In the genomic region with DNA sequence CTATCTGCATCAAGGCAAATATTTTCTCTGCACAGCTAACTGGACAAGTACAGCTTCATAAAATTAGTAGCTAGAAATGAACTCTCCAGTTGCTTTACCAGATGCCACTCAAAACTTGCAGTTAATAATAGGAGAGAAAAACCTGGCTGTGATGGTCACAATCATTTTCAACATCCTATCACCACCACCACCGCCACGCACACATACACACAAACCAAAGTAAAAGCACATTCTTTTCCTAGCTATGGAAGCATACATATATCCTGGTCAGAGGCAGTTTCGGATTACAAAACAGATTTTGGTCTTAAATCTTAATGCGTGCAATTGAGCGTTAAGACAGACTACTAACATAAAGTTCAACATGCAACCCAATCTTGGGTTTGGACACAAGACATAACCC, we compare ENCODE assay signal across 8 cellular contexts. TPM values are rescaled to one million over a fixed set of nuclear protein-coding genes. Genes with fewer than 3 reads are reported as not detected.
DNase-seq lines count a peak whose midpoint lies in the region; ATAC-seq, FAIRE-seq and TF ChIP-seq lines count a peak whose summit lies in the region.

No MANE protein-coding gene starts in this region.

- CTCF ChIA-PET in A549 (lab: Yijun Ruan, JAX) = no interaction called here

- H3K36me3 Mint-ChIP-seq in mesothelial cell of epicardium = peaks cover 17% of the 10 kb centered on the region

- TF ChIP-seq RAD21 in A549 (conservative IDR thresholded peaks at IDR 0.05 in 1 of 2, IDR thresholded peaks at IDR 0.05 in 1 of 2) = no peak

- H3K4me3 Mint-ChIP-seq in mesothelial cell of epicardium = peak overlapping the region; percentile 97

- peaks cover 25% of the 10 kb centered on the region for H3K4me1 Mint-ChIP-seq in mesothelial cell of epicardium

- ATAC-seq in A549 (no peak), GM21576 (IDR thresholded peaks at IDR 0.05; ENCODE audit: unreplicated experiment) (no peak)

- peak overlapping the region; percentile 98 for H3K4me3 ChIP-seq in A549
- peak overlapping the region; percentile 98 for H3K4me3 ChIP-seq in HUES48 (ENCODE audit: low read depth, low read length)
- peak overlapping the region; percentile 96 to 99 (median 98) for H3K4me3 ChIP-seq in breast epithelium

- H3K27me3 Mint-ChIP-seq in mesothelial cell of epicardium (ENCODE audit: low read depth) = peaks cover 2% of the 10 kb centered on the region

- WGBS in A549 (ENCODE audit: missing lambda C conversion rate) = 64% methylated on average over 5 of the region's 5 CpGs

- peak overlapping the region; percentile 96 for H3K4me2 ChIP-seq in A549

- H3K9me3 Mint-ChIP-seq in mesothelial cell of epicardium = peaks cover 8% of the 10 kb centered on the region

- H3K27ac Mint-ChIP-seq in mesothelial cell of epicardium = peak overlapping the region; percentile 98

- FAIRE-seq in A549 (lab: Jason Lieb, UNC) = no peak

- no peaks in the 10 kb centered on the region for H3K9me3 ChIP-seq in A549
- no peaks in the 10 kb centered on the region for H3K9me3 ChIP-seq in HUES48 (ENCODE audit: control insufficient read depth, insufficient read depth, low read length)
- no peaks in the 10 kb centered on the region for H3K9me3 ChIP-seq in breast epithelium

- no peak for TF ChIP-seq POLR2A in A549 (IDR thresholded peaks at IDR 0.05; ENCODE audit: low read length)
- no peak for TF ChIP-seq POLR2A in breast epithelium (IDR thresholded peaks at IDR 0.05)

- H3K36me3 ChIP-seq in HUES48 (ENCODE audit: control insufficient read depth, insufficient read depth, low read length) (no peaks in the 10 kb centered on the region), breast epithelium (no peaks in the 10 kb centered on the region)

- intact Hi-C loops in breast epithelium (cut with DNase I; ENCODE audit: low total_unique reads) = no loop called here
- intact Hi-C loops in head of caudate nucleus (cut with DNase I) = loop anchor here (10.0 kb wide), 1 partner anchor 79 kb away; no protein-coding TSS in a partner anchor

- TF ChIP-seq CTCF in A549 (IDR thresholded peaks at IDR 0.05) (no peak), breast epithelium (IDR thresholded peaks at IDR 0.05) (no peak), mesothelial cell of epicardium (IDR thresholded peaks at IDR 0.05; ENCODE audit: unreplicated experiment) (no peak)

- H3K4me1 ChIP-seq in A549 (peaks cover 19% of the 10 kb centered on the region), HUES48 (ENCODE audit: control insufficient read depth, insufficient read depth, low read length) (0 out of 2 replicates have a peak, but pooled peaks cover 4% of the 10 kb centered on the region), breast epithelium (no peaks in the 10 kb centered on the region)

- DNase-seq in A549 (ENCODE audit: low read depth in 1 of 2, low spot score in 1 of 2) (no peak), breast epithelium (ENCODE audit: low spot score in 2 of 2) (no peak), mesothelial cell of epicardium (ENCODE audit: low spot score in 2 of 2, unreplicated experiment in 2 of 2) (no peak), SKM-1 (lab: John Stamatoyannopoulos, UW; ENCODE audit: unreplicated experiment) (no peak), mesenteric fat pad (ENCODE audit: low spot score) (no peak), head of caudate nucleus (no peak)

- peak overlapping the region; percentile 90 for H3K9ac ChIP-seq in HUES48 (ENCODE audit: low read depth, low read length)

- no peak for TF ChIP-seq EP300 in A549 (IDR thresholded peaks at IDR 0.05)

- peak overlapping the region in 1 of 2 experiments; percentile 93; a peak in 2 of 6 replicates for H3K27ac ChIP-seq in A549
- H3K27ac ChIP-seq in HUES48 (ENCODE audit: low read depth, low read length) = peak overlapping the region; percentile 93
- H3K27ac ChIP-seq in breast epithelium = peak overlapping the region; percentile 93 to 98

- POLR2A ChIA-PET in A549 (lab: Yijun Ruan, JAX) = interaction anchor here (1.9 to 2.1 kb wide), 2 partner anchors 253 to 276 kb away, joined by 7 to 12 read pairs; a partner anchor contains a TSS

- no peaks in the 10 kb centered on the region for H3K27me3 ChIP-seq in HUES48 (ENCODE audit: control insufficient read depth, insufficient read depth, low read length)
- no peaks in the 10 kb centered on the region for H3K27me3 ChIP-seq in breast epithelium

TF ChIP-seq in A549, 52 proteins besides CTCF, POLR2A, EP300 and RAD21:
- TF ChIP-seq KDM5A (IDR thresholded peaks at IDR 0.05) (no peak), EHMT2 (IDR thresholded peaks at IDR 0.05; ENCODE audit: low read depth) (no peak), GATA3 (IDR thresholded peaks at IDR 0.05; ENCODE audit: borderline replicate concordance) (no peak), HDAC2 (IDR thresholded peaks at IDR 0.05) (no peak), ZC3H11A (IDR thresholded peaks at IDR 0.05) (no peak), HOXB13 (CRISPR knock-in tag; IDR thresholded peaks at IDR 0.05; ENCODE audit: low read depth) (no peak), POLR2AphosphoS2 (conservative IDR thresholded peaks at IDR 0.05; ENCODE audit: low read length) (no peak), JUN (IDR thresholded peaks at IDR 0.05) (no peak), JUNB (IDR thresholded peaks at IDR 0.05) (no peak), HOXB5 (CRISPR knock-in tag; IDR thresholded peaks at IDR 0.05) (no peak), RNF2 (IDR thresholded peaks at IDR 0.05; ENCODE audit: borderline replicate concordance, low read depth) (no peak), SREBF2 (IDR thresholded peaks at IDR 0.05) (no peak), ZFP36 (IDR thresholded peaks at IDR 0.05; ENCODE audit: borderline replicate concordance, partially characterized antibody) (no peak), CEBPB (IDR thresholded peaks at IDR 0.05) (no peak), SMC3 (IDR thresholded peaks at IDR 0.05) (no peak), BHLHE40 (IDR thresholded peaks at IDR 0.05; ENCODE audit: low read depth, low read length) (no peak)
- TF ChIP-seq, protein P1, sequence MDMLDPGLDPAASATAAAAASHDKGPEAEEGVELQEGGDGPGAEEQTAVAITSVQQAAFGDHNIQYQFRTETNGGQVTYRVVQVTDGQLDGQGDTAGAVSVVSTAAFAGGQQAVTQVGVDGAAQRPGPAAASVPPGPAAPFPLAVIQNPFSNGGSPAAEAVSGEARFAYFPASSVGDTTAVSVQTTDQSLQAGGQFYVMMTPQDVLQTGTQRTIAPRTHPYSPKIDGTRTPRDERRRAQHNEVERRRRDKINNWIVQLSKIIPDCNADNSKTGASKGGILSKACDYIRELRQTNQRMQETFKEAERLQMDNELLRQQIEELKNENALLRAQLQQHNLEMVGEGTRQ (IDR thresholded peaks at IDR 0.05) = no peak
- TF ChIP-seq, protein P2, sequence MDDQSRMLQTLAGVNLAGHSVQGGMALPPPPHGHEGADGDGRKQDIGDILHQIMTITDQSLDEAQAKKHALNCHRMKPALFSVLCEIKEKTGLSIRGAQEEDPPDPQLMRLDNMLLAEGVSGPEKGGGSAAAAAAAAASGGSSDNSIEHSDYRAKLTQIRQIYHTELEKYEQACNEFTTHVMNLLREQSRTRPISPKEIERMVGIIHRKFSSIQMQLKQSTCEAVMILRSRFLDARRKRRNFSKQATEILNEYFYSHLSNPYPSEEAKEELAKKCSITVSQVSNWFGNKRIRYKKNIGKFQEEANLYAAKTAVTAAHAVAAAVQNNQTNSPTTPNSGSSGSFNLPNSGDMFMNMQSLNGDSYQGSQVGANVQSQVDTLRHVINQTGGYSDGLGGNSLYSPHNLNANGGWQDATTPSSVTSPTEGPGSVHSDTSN (IDR thresholded peaks at IDR 0.05) = no peak
- TF ChIP-seq, protein P3, sequence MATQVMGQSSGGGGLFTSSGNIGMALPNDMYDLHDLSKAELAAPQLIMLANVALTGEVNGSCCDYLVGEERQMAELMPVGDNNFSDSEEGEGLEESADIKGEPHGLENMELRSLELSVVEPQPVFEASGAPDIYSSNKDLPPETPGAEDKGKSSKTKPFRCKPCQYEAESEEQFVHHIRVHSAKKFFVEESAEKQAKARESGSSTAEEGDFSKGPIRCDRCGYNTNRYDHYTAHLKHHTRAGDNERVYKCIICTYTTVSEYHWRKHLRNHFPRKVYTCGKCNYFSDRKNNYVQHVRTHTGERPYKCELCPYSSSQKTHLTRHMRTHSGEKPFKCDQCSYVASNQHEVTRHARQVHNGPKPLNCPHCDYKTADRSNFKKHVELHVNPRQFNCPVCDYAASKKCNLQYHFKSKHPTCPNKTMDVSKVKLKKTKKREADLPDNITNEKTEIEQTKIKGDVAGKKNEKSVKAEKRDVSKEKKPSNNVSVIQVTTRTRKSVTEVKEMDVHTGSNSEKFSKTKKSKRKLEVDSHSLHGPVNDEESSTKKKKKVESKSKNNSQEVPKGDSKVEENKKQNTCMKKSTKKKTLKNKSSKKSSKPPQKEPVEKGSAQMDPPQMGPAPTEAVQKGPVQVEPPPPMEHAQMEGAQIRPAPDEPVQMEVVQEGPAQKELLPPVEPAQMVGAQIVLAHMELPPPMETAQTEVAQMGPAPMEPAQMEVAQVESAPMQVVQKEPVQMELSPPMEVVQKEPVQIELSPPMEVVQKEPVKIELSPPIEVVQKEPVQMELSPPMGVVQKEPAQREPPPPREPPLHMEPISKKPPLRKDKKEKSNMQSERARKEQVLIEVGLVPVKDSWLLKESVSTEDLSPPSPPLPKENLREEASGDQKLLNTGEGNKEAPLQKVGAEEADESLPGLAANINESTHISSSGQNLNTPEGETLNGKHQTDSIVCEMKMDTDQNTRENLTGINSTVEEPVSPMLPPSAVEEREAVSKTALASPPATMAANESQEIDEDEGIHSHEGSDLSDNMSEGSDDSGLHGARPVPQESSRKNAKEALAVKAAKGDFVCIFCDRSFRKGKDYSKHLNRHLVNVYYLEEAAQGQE (IDR thresholded peaks at IDR 0.05) = no peak

RNA-seq across cellular contexts. Expression of a gene that starts 1.4 kb away (rescaled TPM):
- 14.3 and 15.6 TPM in 2 replicates for polyA plus RNA-seq in A549 (2011; rRNA removed)
- polyA plus RNA-seq in A549 (2012; cell fraction: cytosol; rRNA removed) = 2.6 and 3.2 TPM in 2 replicates
- polyA plus RNA-seq in A549 (2012; cell fraction: nucleus; rRNA removed) = 2.2 and 3.1 TPM in 2 replicates
- polyA plus RNA-seq in A549 (2017; fragmentation: RNase III; extraction: RNeasy Plus Mini Kit Qiagen cat#74134 plus additional on column Dnase treatment) = 8.7 to 10.7 TPM (median 9.3 TPM) in 3 replicates
- polyA minus RNA-seq in A549 (2011; rRNA and poly(A)+ RNA removed) = 13.5 and 17.5 TPM in 2 replicates
- 10 to 100 TPM; 33.4 to 68.6 (median 55.2) TPM for total RNA-seq in breast epithelium
- total RNA-seq in mesothelial cell of epicardium = 63.7 to 65.0 TPM (median 63.9 TPM) in 3 replicates
- 54.8 TPM for total RNA-seq in mesenteric fat pad
